1 cellular context compared by ENCODE assay signal in genomic region chr5:57072218-57072892, GRCh38.
TF ChIP-seq lines count a peak whose summit lies in the region.

No MANE protein-coding gene starts in this region.

TF ChIP-seq in H1, 55 proteins besides CTCF, POLR2A, EP300 and RAD21:
- TF ChIP-seq BRCA1 (IDR thresholded peaks at IDR 0.05; ENCODE audit: low read depth, low read length), result no peak
- TF ChIP-seq TEAD4 (IDR thresholded peaks at IDR 0.05; ENCODE audit: low read depth, low read length), result peak; percentile 94
- TF ChIP-seq CHD2 (IDR thresholded peaks at IDR 0.05; ENCODE audit: low read length), result no peak
- no peak for TF ChIP-seq SUZ12 (IDR thresholded peaks at IDR 0.05; ENCODE audit: low read length)
- TF ChIP-seq ATF2 (IDR thresholded peaks at IDR 0.05; ENCODE audit: low read length), result no peak
- no peak for TF ChIP-seq SP2 (IDR thresholded peaks at IDR 0.05; ENCODE audit: low read length)
- TF ChIP-seq TBP (IDR thresholded peaks at IDR 0.05; ENCODE audit: low read depth, low read length), result peak; percentile 72
- TF ChIP-seq RNF2 (IDR thresholded peaks at IDR 0.05; ENCODE audit: borderline replicate concordance, low read depth, low read length, missing control alignments, poor library complexity, severe bottlenecking), result no peak
- TF ChIP-seq KDM4A (IDR thresholded peaks at IDR 0.05; ENCODE audit: low read depth, low read length, severe bottlenecking), result no peak
- no peak for TF ChIP-seq KDM5A (IDR thresholded peaks at IDR 0.05; ENCODE audit: low read length)
- no peak for TF ChIP-seq GTF2F1 (IDR thresholded peaks at IDR 0.05; ENCODE audit: borderline replicate concordance, low read depth, low read length)
